In the genomic region with DNA sequence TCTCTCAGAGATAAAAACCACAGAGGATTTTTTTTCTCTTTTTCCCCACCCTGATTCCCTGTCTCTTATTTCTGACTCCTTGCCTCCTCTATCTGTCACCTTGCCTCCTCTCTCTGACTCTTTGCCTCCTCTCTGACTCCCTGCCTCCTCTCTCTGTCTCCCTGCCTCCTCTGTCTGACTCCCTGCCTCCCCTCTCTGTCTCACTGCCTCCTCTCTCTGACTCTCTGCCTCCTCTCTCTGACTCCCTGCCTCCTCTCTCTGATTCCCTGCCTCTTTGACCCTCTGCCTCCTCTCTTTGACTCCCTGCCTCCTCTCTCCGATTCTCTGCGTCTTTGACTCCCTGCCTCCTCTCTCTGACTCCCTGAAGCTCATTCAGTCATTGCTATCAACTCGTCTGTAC, we compare ENCODE assay signal across 24 cellular contexts. TPM values are rescaled to one million over a fixed set of nuclear protein-coding genes. Genes with fewer than 3 reads are reported as not detected.
"Had no signal": no experiment of that assay in that cellular context is flagged by ENCODE, and none has a peak within 500 bp of the region (broad histone marks: within the 10 kb centered on the region; RNA-seq: fewer than 3 reads in every experiment).

No MANE protein-coding gene starts in this region.

- DNase-seq: activated CD4-positive, alpha-beta T cell treated with anti-CD3 and anti-CD28 coated beads, Interleukin-2, amount 50 U/mL, for 1 hour; activated CD8-positive, alpha-beta memory T cell treated with anti-CD3 and anti-CD28 coated beads for 24 hours; activated CD8-positive, alpha-beta memory T cell treated with anti-CD3 and anti-CD28 coated beads, Interleukin-2, amount 50 U/mL, for 48 hours; activated effector memory CD4-positive, alpha-beta T cell treated with anti-CD3 and anti-CD28 coated beads, Interleukin-2, amount 50 U/mL, for 16 hours; activated T-cell treated with anti-CD3 and anti-CD28 coated beads, Interleukin-2, amount 50 U/mL, for 48 hours; dermis blood vessel endothelial cell; foreskin fibroblast; hypothalamus; islet precursor cell; left colon; lower lobe of right lung; nephron progenitor cell; stimulated activated CD4-positive, alpha-beta T cell treated with anti-CD3 and anti-CD28 coated beads, Interleukin-4, amount 100 ng/mL, for 24 hours; stomach had no signal

- H3K4me1 ChIP-seq: prostate gland had no signal

- H3K4me2 ChIP-seq: smooth muscle cell had no signal

- H3K27ac ChIP-seq: lower lobe of right lung, prostate gland, stomach had no signal

- H3K36me3 Mint-ChIP-seq: activated naive CD4-positive, alpha-beta T cell treated with anti-CD3 and anti-CD28 coated beads, Interleukin-2, amount 50 U/mL, for 24 hours; mesothelial cell of epicardium; type B pancreatic cell had no signal

- FAIRE-seq: astrocyte had no signal

- H3K4me3 ChIP-seq: lower lobe of right lung, prostate gland, smooth muscle cell, stomach had no signal

- H3K36me3 ChIP-seq: lower lobe of right lung, prostate gland had no signal

- ATAC-seq: activated CD4-positive, CD25-positive, alpha-beta regulatory T cell treated with anti-CD3 and anti-CD28 coated beads, Interleukin-2, amount 50 U/mL, for 24 hours; left colon; lower lobe of right lung had no signal

- H3K9me3 Mint-ChIP-seq: activated naive CD4-positive, alpha-beta T cell treated with anti-CD3 and anti-CD28 coated beads, Interleukin-2, amount 50 U/mL, for 24 hours; mesothelial cell of epicardium; nephron progenitor cell; stimulated activated effector memory CD8-positive, alpha-beta T cell treated with anti-CD3 and anti-CD28 coated beads, Interleukin-12 subunit alpha, Interleukin-12 subunit beta, amount 100 ng/mL, for 72 hours; T-helper 1 cell treated with Interleukin-12 subunit alpha and Interleukin-12 subunit beta and Interleukin-4 antibody, amounts not matched to agents 30 μg/mL and 1 μg/mL, for 36 hours; type B pancreatic cell had no signal

- H3K4me3 Mint-ChIP-seq: activated naive CD4-positive, alpha-beta T cell treated with anti-CD3 and anti-CD28 coated beads, Interleukin-2, amount 50 U/mL, for 24 hours; mesothelial cell of epicardium; nephron progenitor cell; stimulated activated effector memory CD8-positive, alpha-beta T cell treated with anti-CD3 and anti-CD28 coated beads, Interleukin-12 subunit alpha, Interleukin-12 subunit beta, amount 100 ng/mL, for 72 hours; T-helper 1 cell treated with Interleukin-12 subunit alpha and Interleukin-12 subunit beta and Interleukin-4 antibody, amounts not matched to agents 30 μg/mL and 1 μg/mL, for 36 hours had no signal

- H3K27ac Mint-ChIP-seq: activated naive CD4-positive, alpha-beta T cell treated with anti-CD3 and anti-CD28 coated beads, Interleukin-2, amount 50 U/mL, for 24 hours; mesothelial cell of epicardium; nephron progenitor cell; stimulated activated effector memory CD8-positive, alpha-beta T cell treated with anti-CD3 and anti-CD28 coated beads, Interleukin-12 subunit alpha, Interleukin-12 subunit beta, amount 100 ng/mL, for 72 hours; T-helper 1 cell treated with Interleukin-12 subunit alpha and Interleukin-12 subunit beta and Interleukin-4 antibody, amounts not matched to agents 30 μg/mL and 1 μg/mL, for 36 hours; type B pancreatic cell had no signal

- H3K9me3 ChIP-seq: lower lobe of right lung, prostate gland, stomach had no signal

RNA-seq across cellular contexts. Expression of a gene that starts 3.1 kb away (rescaled TPM):
- total RNA-seq: mesothelial cell of epicardium, osteocyte had no signal
- polyA plus RNA-seq: smooth muscle cell had no signal
